Comparison of ENCODE assay signal across 16 cellular contexts in the genomic region with DNA sequence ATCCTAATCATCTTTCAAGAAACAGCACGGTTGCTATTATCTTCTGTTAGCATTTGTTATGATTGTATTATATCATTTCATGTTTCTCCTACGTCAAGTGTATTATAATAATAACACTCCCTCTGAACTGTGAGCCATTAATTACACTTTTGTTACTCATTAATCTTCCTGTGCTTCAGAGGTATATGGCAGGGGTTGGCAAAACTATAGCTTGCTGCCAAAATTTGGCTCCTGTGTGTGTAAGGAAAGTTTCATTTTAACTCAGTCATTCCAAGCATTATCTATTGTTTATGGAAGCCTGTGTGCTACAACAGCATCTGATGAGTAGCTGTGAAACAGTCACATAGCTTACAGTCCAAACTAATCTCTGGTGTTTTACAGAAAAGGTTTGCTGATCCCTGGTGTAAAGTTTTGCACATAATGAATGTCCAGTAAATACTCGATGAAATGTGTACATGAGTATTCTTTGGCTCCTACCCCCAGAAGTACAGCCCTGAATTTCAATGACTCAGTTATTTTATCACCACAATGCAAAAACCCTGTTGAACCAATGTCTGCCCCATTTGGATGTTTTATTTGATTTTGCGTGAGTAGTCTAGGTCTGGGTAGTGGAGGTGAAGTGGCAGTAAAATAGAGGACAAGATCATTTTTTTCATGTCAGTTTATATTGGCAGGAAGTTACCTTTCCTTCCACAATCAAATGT.
"Had no signal": no experiment of that assay in that cellular context is flagged by ENCODE, and none has a peak within 500 bp of the region (broad histone marks: within the 10 kb centered on the region; RNA-seq: fewer than 3 reads in every experiment).

No MANE protein-coding gene starts in this region.

- H3K36me3 ChIP-seq: left lung, tibial nerve, vagina had no signal

- ATAC-seq: activated CD8-positive, alpha-beta T cell treated with anti-CD3 and anti-CD28 coated beads, Interleukin-2, amount 10 ng/mL, durations not matched to agents 7 days and 5 days; left lung; stimulated activated naive B cell treated with anti-CD40 and anti-IgM and Interleukin-4, amounts not matched to agents 10 μg/mL and 1 μg/mL and 100 μg/mL, for 72 hours had no signal

- H3K4me1 ChIP-seq: left lung, parathyroid adenoma, tibial nerve, vagina had no signal

- H3K27me3 ChIP-seq: left lung, tibial nerve, vagina had no signal

- H3K4me3 ChIP-seq: left lung, tibial nerve, vagina had no signal

- H3K9me3 ChIP-seq: left lung, tibial nerve, vagina had no signal

- DNase-seq: activated CD4-positive, alpha-beta T cell treated with anti-CD3 and anti-CD28 coated beads, Interleukin-2, amount 10 ng/mL, durations not matched to agents 24 days and 14 days; activated CD4-positive, CD25-positive, alpha-beta regulatory T cell; activated CD8-positive, alpha-beta memory T cell treated with anti-CD3 and anti-CD28 coated beads, Interleukin-2, amount 50 U/mL, for 4 hours; activated CD8-positive, alpha-beta T cell treated with anti-CD3 and anti-CD28 coated beads, Interleukin-2, amount 10 ng/mL, durations not matched to agents 7 days and 5 days; activated naive CD4-positive, alpha-beta T cell; activated T-cell treated with anti-CD3 and anti-CD28 coated beads, Interleukin-2, amount 50 U/mL, for 48 hours; islet precursor cell; left lung; mammary epithelial cell; naive B cell; stimulated activated CD4-positive, alpha-beta T cell treated with anti-CD3 and anti-CD28 coated beads, Interleukin-4, amount 100 ng/mL, for 1 hour; stimulated activated naive B cell treated with anti-CD40 and anti-IgM and Interleukin-4, amounts not matched to agents 10 μg/mL and 1 μg/mL and 100 μg/mL, for 72 hours; substantia nigra had no signal

- H3K27ac ChIP-seq: left lung, parathyroid adenoma, tibial nerve, vagina had no signal
